ENCODE assay signal across 28 cellular contexts in genomic region chr19:38892841-38893240, GRCh38. TPM values are rescaled to one million over a fixed set of nuclear protein-coding genes. Genes with fewer than 3 reads are reported as not detected.
DNase-seq lines count a peak whose midpoint lies in the region; ATAC-seq, FAIRE-seq and TF ChIP-seq lines count a peak whose summit lies in the region.
"Had no signal": no experiment of that assay in that cellular context is flagged by ENCODE, and none has a peak within 500 bp of the region (broad histone marks: within the 10 kb centered on the region; RNA-seq: fewer than 3 reads in every experiment).

No MANE protein-coding gene starts in this region.

- peaks cover under 1% of the 10 kb centered on the region; the same call in 1 of the 2 replicates for H3K27me3 ChIP-seq in H7 (ENCODE audit: control insufficient read depth, insufficient read depth, low read length)
- H3K27me3 ChIP-seq: colonic mucosa, sigmoid colon had no signal

- POLR2A ChIA-PET in A549 (lab: Yijun Ruan, JAX) (no interaction called here), WTC11 (lab: Charles Lee) (no interaction called here)

- ATAC-seq in A549 (peak in 1 of 2 experiments; percentile 44; a peak in 2 of 6 replicates), WTC11 (peak; percentile 65), GM21390 (IDR thresholded peaks at IDR 0.05; ENCODE audit: unreplicated experiment) (no peak), HG03565 (IDR thresholded peaks at IDR 0.05; ENCODE audit: unreplicated experiment) (no peak)
- ATAC-seq: HepG2 had no signal

- peak; percentile 90 for FAIRE-seq in A549 (lab: Jason Lieb, UNC)
- FAIRE-seq: bronchial epithelial cell, D721Med, HepG2 had no signal

- H3K4me1 ChIP-seq in A549, result no peaks in the 10 kb centered on the region
- H3K4me1 ChIP-seq: colonic mucosa, HAP-1 had no signal

- no peak overlapping the region for H3K4me3 Mint-ChIP-seq in WTC11
- H3K4me3 Mint-ChIP-seq in nephron progenitor cell, result no peak overlapping the region
- H3K4me3 Mint-ChIP-seq: CD14-positive monocyte had no signal

- no peak overlapping the region for H3K4me3 ChIP-seq in A549
- H3K4me3 ChIP-seq in H7 (ENCODE audit: insufficient read depth, low read depth, low read length), result no peak overlapping the region
- H3K4me3 ChIP-seq: colonic mucosa, HAP-1, sigmoid colon had no signal

- H3K27ac ChIP-seq in A549, result no peak overlapping the region
- H3K27ac ChIP-seq: colonic mucosa, HL-60, sigmoid colon had no signal

- H3K9me3 Mint-ChIP-seq in WTC11, result no peaks in the 10 kb centered on the region
- H3K9me3 Mint-ChIP-seq in nephron progenitor cell, result no peaks in the 10 kb centered on the region
- H3K9me3 Mint-ChIP-seq: CD14-positive monocyte had no signal

- no peak for TF ChIP-seq POLR2A in A549 (IDR thresholded peaks at IDR 0.05; ENCODE audit: low read length)

- no peak for TF ChIP-seq CTCF in A549 (IDR thresholded peaks at IDR 0.05)
- TF ChIP-seq CTCF in WTC11 (IDR thresholded peaks at IDR 0.05), result no peak
- no peak for TF ChIP-seq CTCF in nephron progenitor cell (IDR thresholded peaks at IDR 0.05)

- DNase-seq in A549 (ENCODE audit: low read depth in 1 of 2, low spot score in 1 of 2) (no peak), H7 (peak; percentile 75), WTC11 (ENCODE audit: low spot score) (no peak), nephron progenitor cell (no peak), cerebellar nuclear complex (lab: John Stamatoyannopoulos, UW) (no peak)
- DNase-seq: activated CD4-positive, alpha-beta T cell treated with anti-CD3 and anti-CD28 coated beads for 4 hours; activated naive CD4-positive, alpha-beta T cell treated with Interleukin-2 at 50 U/mL for 16 hours; activated T-cell treated with anti-CD3 and anti-CD28 coated beads, Interleukin-2, amount 50 U/mL, for 48 hours; colonic mucosa; EL; NCI-H1048; NCI-H187 treated with DMSO at 0.1 percent for 48 hours; NCI-H526; sigmoid colon; SK-N-SH; T-helper 2 cell had no signal

- H3K4me2 ChIP-seq in A549, result no peak overlapping the region
- H3K4me2 ChIP-seq: SK-N-SH had no signal

- H3K36me3 ChIP-seq in H7 (replicated peaks; ENCODE audit: control insufficient read depth, insufficient read depth, low read length), result no peaks in the 10 kb centered on the region
- H3K36me3 ChIP-seq: colonic mucosa, HAP-1 had no signal

- peaks cover 8% of the 10 kb centered on the region for H3K27me3 Mint-ChIP-seq in WTC11 (ENCODE audit: low read depth)
- peaks cover 3% of the 10 kb centered on the region for H3K27me3 Mint-ChIP-seq in nephron progenitor cell (ENCODE audit: low read depth, poor library complexity)
- H3K27me3 Mint-ChIP-seq: progenitor cell of endocrine pancreas had no signal

- H3K27ac Mint-ChIP-seq in WTC11, result no peak overlapping the region
- peak overlapping the region; percentile 64 for H3K27ac Mint-ChIP-seq in nephron progenitor cell
- H3K27ac Mint-ChIP-seq: CD14-positive monocyte, progenitor cell of endocrine pancreas had no signal

- WGBS in A549 (ENCODE audit: missing lambda C conversion rate), result 92% methylated on average over 5 of the region's 5 CpGs

- H3K36me3 Mint-ChIP-seq in WTC11 (no peaks in the 10 kb centered on the region), nephron progenitor cell (ENCODE audit: low read depth) (no peaks in the 10 kb centered on the region)

- no peak for TF ChIP-seq EP300 in A549 (IDR thresholded peaks at IDR 0.05)

- CTCF ChIA-PET in A549 (lab: Yijun Ruan, JAX), result interaction anchor here (0.9 to 31.8 kb wide), 5 partner anchors 25 to 378 kb away, joined by 3 to 652 read pairs (median 9); partner anchors contain the start of genes MRPS12, RINL and SARS2
- CTCF ChIA-PET in WTC11 (lab: Charles Lee), result interaction anchor here (1.4 kb wide), 1 partner anchor 23 kb away, joined by 3 read pairs; no protein-coding TSS in a partner anchor

- H3K4me1 Mint-ChIP-seq in WTC11 (no peaks in the 10 kb centered on the region), nephron progenitor cell (peaks cover 10% of the 10 kb centered on the region)

- H3K9me3 ChIP-seq in A549, result no peaks in the 10 kb centered on the region
- H3K9me3 ChIP-seq: colonic mucosa, HAP-1, sigmoid colon, SK-N-SH had no signal

- no peak for TF ChIP-seq RAD21 in A549 (conservative IDR thresholded peaks at IDR 0.05 in 1 of 2, IDR thresholded peaks at IDR 0.05 in 1 of 2)

TF ChIP-seq in A549, 52 proteins besides CTCF, POLR2A, EP300 and RAD21 (continues in another document):
- TF ChIP-seq, protein P1, sequence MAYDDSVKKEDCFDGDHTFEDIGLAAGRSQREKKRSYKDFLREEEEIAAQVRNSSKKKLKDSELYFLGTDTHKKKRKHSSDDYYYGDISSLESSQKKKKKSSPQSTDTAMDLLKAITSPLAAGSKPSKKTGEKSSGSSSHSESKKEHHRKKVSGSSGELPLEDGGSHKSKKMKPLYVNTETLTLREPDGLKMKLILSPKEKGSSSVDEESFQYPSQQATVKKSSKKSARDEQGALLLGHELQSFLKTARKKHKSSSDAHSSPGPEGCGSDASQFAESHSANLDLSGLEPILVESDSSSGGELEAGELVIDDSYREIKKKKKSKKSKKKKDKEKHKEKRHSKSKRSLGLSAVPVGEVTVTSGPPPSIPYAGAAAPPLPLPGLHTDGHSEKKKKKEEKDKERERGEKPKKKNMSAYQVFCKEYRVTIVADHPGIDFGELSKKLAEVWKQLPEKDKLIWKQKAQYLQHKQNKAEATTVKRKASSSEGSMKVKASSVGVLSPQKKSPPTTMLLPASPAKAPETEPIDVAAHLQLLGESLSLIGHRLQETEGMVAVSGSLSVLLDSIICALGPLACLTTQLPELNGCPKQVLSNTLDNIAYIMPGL (CRISPR knock-in tag; IDR thresholded peaks at IDR 0.05; ENCODE audit: borderline replicate concordance), result no peak
- TF ChIP-seq HOXB5 (CRISPR knock-in tag; IDR thresholded peaks at IDR 0.05) (no peak), HOXA7 (CRISPR knock-in tag; IDR thresholded peaks at IDR 0.05) (no peak), SMC3 (IDR thresholded peaks at IDR 0.05) (no peak), POLR2AphosphoS2 (conservative IDR thresholded peaks at IDR 0.05; ENCODE audit: low read length) (no peak)

TF ChIP-seq in WTC11, 78 proteins besides CTCF, POLR2A, EP300 and RAD21 (continues in another document):
- TF ChIP-seq NFE2L1 (CRISPR knock-in tag; IDR thresholded peaks at IDR 0.05) (no peak), ERG (CRISPR knock-in tag; IDR thresholded peaks at IDR 0.05) (no peak), ELF4 (CRISPR knock-in tag; IDR thresholded peaks at IDR 0.05; ENCODE audit: low read depth) (no peak), ZNF121 (CRISPR knock-in tag; IDR thresholded peaks at IDR 0.05) (no peak), NFYB (CRISPR knock-in tag; conservative IDR thresholded peaks at IDR 0.05; ENCODE audit: low read depth) (peak; percentile 58; the same call in 1 of the 2 replicates)

RNA-seq across cellular contexts. Expression of gene SIRT2, which starts 6.6 kb away (rescaled TPM):
- polyA plus RNA-seq in A549 (2011; rRNA removed) (28.6 and 31.5 TPM in 2 replicates), A549 (2017; fragmentation: RNase III; extraction: RNeasy Plus Mini Kit Qiagen cat#74134 plus additional on column Dnase treatment) (28.3 to 30.4 TPM (median 30.4 TPM) in 3 replicates)
- polyA plus RNA-seq in A549 (2012; cell fraction: cytosol; rRNA removed), result 32.7 and 36.6 TPM in 2 replicates
- polyA plus RNA-seq in A549 (2012; cell fraction: nucleus; rRNA removed), result 57.0 and 61.5 TPM in 2 replicates
- 23.2 and 27.7 TPM in 2 replicates for polyA minus RNA-seq in A549 (2011; rRNA and poly(A)+ RNA removed)
- 11.6 and 11.8 TPM in 2 replicates for total RNA-seq in H7 (2014; rRNA removed; shearing (Covaris generic))
- 9.5 to 10.7 TPM (median 10.2 TPM) in 3 replicates for total RNA-seq in WTC11 (2021)

RNA-seq across cellular contexts. Expression of gene NFKBIB, which starts 6.9 kb away (rescaled TPM):
- polyA plus RNA-seq in A549 (2011; rRNA removed), result 25.6 and 35.0 TPM in 2 replicates
- 106 and 131 TPM in 2 replicates for polyA plus RNA-seq in A549 (2012; cell fraction: cytosol; rRNA removed)
- 96.5 and 113 TPM in 2 replicates for polyA plus RNA-seq in A549 (2012; cell fraction: nucleus; rRNA removed)
- 56.4 to 61.7 TPM (median 59.5 TPM) in 3 replicates for polyA plus RNA-seq in A549 (2017; fragmentation: RNase III; extraction: RNeasy Plus Mini Kit Qiagen cat#74134 plus additional on column Dnase treatment)
- 10.3 and 10.9 TPM in 2 replicates for polyA minus RNA-seq in A549 (2011; rRNA and poly(A)+ RNA removed)
- 26.0 and 30.6 TPM in 2 replicates for total RNA-seq in H7 (2014; rRNA removed; shearing (Covaris generic))
- 29.6 to 39.8 TPM (median 30.6 TPM) in 3 replicates for total RNA-seq in WTC11 (2021)

RNA-seq across cellular contexts. Expression of gene RINL, which starts 14.8 kb away (rescaled TPM):
- polyA plus RNA-seq in A549 (2011; rRNA removed), result 6.3 and 6.6 TPM in 2 replicates
- 3.6 and 3.7 TPM in 2 replicates for polyA plus RNA-seq in A549 (2012; cell fraction: cytosol; rRNA removed)
- 2.1 and 2.8 TPM in 2 replicates for polyA plus RNA-seq in A549 (2012; cell fraction: nucleus; rRNA removed)
- polyA plus RNA-seq in A549 (2017; fragmentation: RNase III; extraction: RNeasy Plus Mini Kit Qiagen cat#74134 plus additional on column Dnase treatment), result 2.9 to 3.5 TPM (median 3.1 TPM) in 3 replicates
- 4.3 and 5.2 TPM in 2 replicates for polyA minus RNA-seq in A549 (2011; rRNA and poly(A)+ RNA removed)
- total RNA-seq in H7 (2014; rRNA removed; shearing (Covaris generic)), result 34.0 and 40.5 TPM in 2 replicates
- total RNA-seq in WTC11 (2021), result 12.6 to 14.6 TPM (median 14.5 TPM) in 3 replicates

RNA-seq across cellular contexts. Expression of gene CCER2, which starts 19.1 kb away (rescaled TPM):
- polyA plus RNA-seq in A549 (2011; rRNA removed) (0.40 and 0.68 TPM in 2 replicates), A549 (2017; fragmentation: RNase III; extraction: RNeasy Plus Mini Kit Qiagen cat#74134 plus additional on column Dnase treatment) (1.1 to 1.9 TPM (median 1.5 TPM) in 3 replicates)
- 0.56 and 0.83 TPM in 2 replicates for polyA plus RNA-seq in A549 (2012; cell fraction: cytosol; rRNA removed)
- 8.0 and 8.1 TPM in 2 replicates for polyA plus RNA-seq in A549 (2012; cell fraction: nucleus; rRNA removed)
- polyA minus RNA-seq in A549 (2011; rRNA and poly(A)+ RNA removed), result not detected in 2 replicates
- 0.07 TPM in 1 of 2 replicates, not detected in the other for total RNA-seq in H7 (2014; rRNA removed; shearing (Covaris generic))
- 0.77 to 1.1 TPM (median 0.98 TPM) in 3 replicates for total RNA-seq in WTC11 (2021)
- total RNA-seq: bronchial epithelial cell, colonic mucosa, HepG2, RPMI7951, urinary bladder had no signal
- polyA plus RNA-seq: AG04450, CD14-positive monocyte had no signal

RNA-seq across cellular contexts. Expression of gene SARS2, which starts 37.7 kb away (rescaled TPM):
- 46.1 and 46.7 TPM in 2 replicates for polyA plus RNA-seq in A549 (2011; rRNA removed)
- 81.2 and 106 TPM in 2 replicates for polyA plus RNA-seq in A549 (2012; cell fraction: cytosol; rRNA removed)
- 448 and 539 TPM in 2 replicates for polyA plus RNA-seq in A549 (2012; cell fraction: nucleus; rRNA removed)
- polyA plus RNA-seq in A549 (2017; fragmentation: RNase III; extraction: RNeasy Plus Mini Kit Qiagen cat#74134 plus additional on column Dnase treatment), result 81.8 to 98.0 TPM (median 93.4 TPM) in 3 replicates
- polyA minus RNA-seq in A549 (2011; rRNA and poly(A)+ RNA removed), result 54.8 and 68.1 TPM in 2 replicates
- 65.9 and 75.6 TPM in 2 replicates for total RNA-seq in H7 (2014; rRNA removed; shearing (Covaris generic))
- 66.4 to 74.7 TPM (median 69.6 TPM) in 3 replicates for total RNA-seq in WTC11 (2021)
